Comparison of ENCODE assay signal across 12 cellular contexts in genomic region chr16:68030108-68030507, GRCh38. TPM values are rescaled to one million over a fixed set of nuclear protein-coding genes. Genes with fewer than 3 reads are reported as not detected.
"Had no signal": no experiment of that assay in that cellular context is flagged by ENCODE, and none has a peak within 500 bp of the region (broad histone marks: within the 10 kb centered on the region; RNA-seq: fewer than 3 reads in every experiment).

No MANE protein-coding gene starts in this region.

RNA-seq across cellular contexts. Expression of gene DPEP2NB, which starts 14.4 kb away (rescaled TPM):
- total RNA-seq: ascending aorta, cardiac septum, left ventricle myocardium inferior, mammary epithelial cell, myocyte, occipital lobe, progenitor cell of endocrine pancreas, right cardiac atrium, suprapubic skin, transverse colon, vagina had no signal
- polyA plus RNA-seq: mammary epithelial cell, right cardiac atrium, small intestine had no signal

RNA-seq across cellular contexts. Expression of gene DPEP2, which starts 30.8 kb away (rescaled TPM):
- total RNA-seq: mammary epithelial cell, occipital lobe, progenitor cell of endocrine pancreas had no signal
- polyA plus RNA-seq: mammary epithelial cell had no signal

RNA-seq across cellular contexts. Expression of gene DPEP3, which starts 49.8 kb away (rescaled TPM):
- total RNA-seq: ascending aorta, cardiac septum, left ventricle myocardium inferior, mammary epithelial cell, myocyte, occipital lobe, progenitor cell of endocrine pancreas, right cardiac atrium, suprapubic skin, transverse colon, vagina had no signal
- polyA plus RNA-seq: mammary epithelial cell, right cardiac atrium had no signal
